ENCODE assay signal across 1 cellular context in genomic region chr3:181999314-181999713, GRCh38.
TF ChIP-seq lines count a peak whose summit lies in the region.

No MANE protein-coding gene starts in this region.

TF ChIP-seq in GM12878, 131 proteins besides CTCF, POLR2A, EP300 and RAD21 (continued from another document):
- 0 out of 2 replicates have a peak, but pooled peaks have one; percentile 27 for TF ChIP-seq FOXM1 (IDR thresholded peaks at IDR 0.05; ENCODE audit: low read depth, low read length)
- TF ChIP-seq SPI1 (IDR thresholded peaks at IDR 0.05; ENCODE audit: borderline replicate concordance, insufficient read depth, low read depth, low read length): peak; percentile 91
- TF ChIP-seq PKNOX1 (IDR thresholded peaks at IDR 0.05): peak; percentile 41; the same call in 1 of the 2 replicates
- TF ChIP-seq TCF12 (IDR thresholded peaks at IDR 0.05; ENCODE audit: low read depth, low read length): peak; percentile 68; the same call in 1 of the 2 replicates
TF ChIP-seq in GM12878: peak in this region for 12.
